3 cellular contexts compared by ENCODE assay signal in the genomic region with DNA sequence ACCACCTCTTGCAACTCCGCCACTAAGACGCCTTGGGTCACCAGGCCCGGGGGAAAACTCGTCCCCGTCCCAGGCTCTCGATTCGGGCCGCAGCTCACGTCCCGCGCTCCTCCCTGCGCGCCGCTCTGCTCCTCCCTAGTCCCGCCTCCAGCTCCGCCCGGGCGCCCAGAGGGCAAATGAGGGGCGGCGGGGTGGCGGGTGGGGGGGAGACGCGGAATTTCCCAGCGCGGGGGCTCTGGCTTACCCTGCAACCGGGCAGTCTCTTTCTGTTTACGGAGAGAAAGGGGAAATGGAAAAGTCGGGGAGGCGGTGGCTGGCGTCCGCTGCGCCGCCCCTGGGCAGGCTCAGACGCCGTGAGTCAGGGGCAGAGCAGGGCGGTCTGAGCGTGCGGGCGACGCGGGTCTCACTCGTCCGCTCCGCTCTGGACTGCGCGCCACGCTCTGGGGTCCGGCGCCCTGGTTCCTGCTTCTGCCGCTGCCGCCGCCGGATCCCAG.
A peak's percentile ranks its signal among the peaks of the same experiment; 100 is the strongest.
TF ChIP-seq lines count a peak whose summit lies in the region.

A gene (plus strand): TSS at position 406 of the 494 bp plus-strand sequence. CDS start 4,755 bp downstream, outside the sequence.

TF ChIP-seq in GM12891, 5 proteins besides CTCF, POLR2A, EP300 and RAD21 (continued from another document):
- TF ChIP-seq TAF1 (IDR thresholded peaks at IDR 0.05; ENCODE audit: low read depth, low read length) (peak; percentile 75), POLR2AphosphoS5 (IDR thresholded peaks at IDR 0.05; ENCODE audit: low read depth, low read length) (peak; percentile 91), SPI1 (IDR thresholded peaks at IDR 0.05; ENCODE audit: low read depth, low read length) (peak; percentile 90), POU2F2 (IDR thresholded peaks at IDR 0.05; ENCODE audit: low read depth, low read length) (no peak; the same call in 1 of the 2 replicates)

TF ChIP-seq in HEK293, 187 proteins besides CTCF, POLR2A, EP300 and RAD21 (continued from another document and continues in another):
- TF ChIP-seq ZNF76 (tag by site-specific recombination; IDR thresholded peaks at IDR 0.05; ENCODE audit: borderline replicate concordance, low read depth) (no peak), GLIS2 (tag by site-specific recombination; IDR thresholded peaks at IDR 0.05) (no peak), ZNF239 (tag by site-specific recombination; IDR thresholded peaks at IDR 0.05) (no peak), ZNF555 (tag by site-specific recombination; conservative IDR thresholded peaks at IDR 0.05) (no peak), ZNF785 (tag by site-specific recombination; IDR thresholded peaks at IDR 0.05) (no peak), ZFP69B (tag by site-specific recombination; IDR thresholded peaks at IDR 0.05) (no peak)
- TF ChIP-seq, protein P1, sequence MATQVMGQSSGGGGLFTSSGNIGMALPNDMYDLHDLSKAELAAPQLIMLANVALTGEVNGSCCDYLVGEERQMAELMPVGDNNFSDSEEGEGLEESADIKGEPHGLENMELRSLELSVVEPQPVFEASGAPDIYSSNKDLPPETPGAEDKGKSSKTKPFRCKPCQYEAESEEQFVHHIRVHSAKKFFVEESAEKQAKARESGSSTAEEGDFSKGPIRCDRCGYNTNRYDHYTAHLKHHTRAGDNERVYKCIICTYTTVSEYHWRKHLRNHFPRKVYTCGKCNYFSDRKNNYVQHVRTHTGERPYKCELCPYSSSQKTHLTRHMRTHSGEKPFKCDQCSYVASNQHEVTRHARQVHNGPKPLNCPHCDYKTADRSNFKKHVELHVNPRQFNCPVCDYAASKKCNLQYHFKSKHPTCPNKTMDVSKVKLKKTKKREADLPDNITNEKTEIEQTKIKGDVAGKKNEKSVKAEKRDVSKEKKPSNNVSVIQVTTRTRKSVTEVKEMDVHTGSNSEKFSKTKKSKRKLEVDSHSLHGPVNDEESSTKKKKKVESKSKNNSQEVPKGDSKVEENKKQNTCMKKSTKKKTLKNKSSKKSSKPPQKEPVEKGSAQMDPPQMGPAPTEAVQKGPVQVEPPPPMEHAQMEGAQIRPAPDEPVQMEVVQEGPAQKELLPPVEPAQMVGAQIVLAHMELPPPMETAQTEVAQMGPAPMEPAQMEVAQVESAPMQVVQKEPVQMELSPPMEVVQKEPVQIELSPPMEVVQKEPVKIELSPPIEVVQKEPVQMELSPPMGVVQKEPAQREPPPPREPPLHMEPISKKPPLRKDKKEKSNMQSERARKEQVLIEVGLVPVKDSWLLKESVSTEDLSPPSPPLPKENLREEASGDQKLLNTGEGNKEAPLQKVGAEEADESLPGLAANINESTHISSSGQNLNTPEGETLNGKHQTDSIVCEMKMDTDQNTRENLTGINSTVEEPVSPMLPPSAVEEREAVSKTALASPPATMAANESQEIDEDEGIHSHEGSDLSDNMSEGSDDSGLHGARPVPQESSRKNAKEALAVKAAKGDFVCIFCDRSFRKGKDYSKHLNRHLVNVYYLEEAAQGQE (tag by site-specific recombination; IDR thresholded peaks at IDR 0.05): no peak
- TF ChIP-seq, protein P2, sequence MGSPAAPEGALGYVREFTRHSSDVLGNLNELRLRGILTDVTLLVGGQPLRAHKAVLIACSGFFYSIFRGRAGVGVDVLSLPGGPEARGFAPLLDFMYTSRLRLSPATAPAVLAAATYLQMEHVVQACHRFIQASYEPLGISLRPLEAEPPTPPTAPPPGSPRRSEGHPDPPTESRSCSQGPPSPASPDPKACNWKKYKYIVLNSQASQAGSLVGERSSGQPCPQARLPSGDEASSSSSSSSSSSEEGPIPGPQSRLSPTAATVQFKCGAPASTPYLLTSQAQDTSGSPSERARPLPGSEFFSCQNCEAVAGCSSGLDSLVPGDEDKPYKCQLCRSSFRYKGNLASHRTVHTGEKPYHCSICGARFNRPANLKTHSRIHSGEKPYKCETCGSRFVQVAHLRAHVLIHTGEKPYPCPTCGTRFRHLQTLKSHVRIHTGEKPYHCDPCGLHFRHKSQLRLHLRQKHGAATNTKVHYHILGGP (tag by site-specific recombination; IDR thresholded peaks at IDR 0.05): no peak
- TF ChIP-seq, protein P3, sequence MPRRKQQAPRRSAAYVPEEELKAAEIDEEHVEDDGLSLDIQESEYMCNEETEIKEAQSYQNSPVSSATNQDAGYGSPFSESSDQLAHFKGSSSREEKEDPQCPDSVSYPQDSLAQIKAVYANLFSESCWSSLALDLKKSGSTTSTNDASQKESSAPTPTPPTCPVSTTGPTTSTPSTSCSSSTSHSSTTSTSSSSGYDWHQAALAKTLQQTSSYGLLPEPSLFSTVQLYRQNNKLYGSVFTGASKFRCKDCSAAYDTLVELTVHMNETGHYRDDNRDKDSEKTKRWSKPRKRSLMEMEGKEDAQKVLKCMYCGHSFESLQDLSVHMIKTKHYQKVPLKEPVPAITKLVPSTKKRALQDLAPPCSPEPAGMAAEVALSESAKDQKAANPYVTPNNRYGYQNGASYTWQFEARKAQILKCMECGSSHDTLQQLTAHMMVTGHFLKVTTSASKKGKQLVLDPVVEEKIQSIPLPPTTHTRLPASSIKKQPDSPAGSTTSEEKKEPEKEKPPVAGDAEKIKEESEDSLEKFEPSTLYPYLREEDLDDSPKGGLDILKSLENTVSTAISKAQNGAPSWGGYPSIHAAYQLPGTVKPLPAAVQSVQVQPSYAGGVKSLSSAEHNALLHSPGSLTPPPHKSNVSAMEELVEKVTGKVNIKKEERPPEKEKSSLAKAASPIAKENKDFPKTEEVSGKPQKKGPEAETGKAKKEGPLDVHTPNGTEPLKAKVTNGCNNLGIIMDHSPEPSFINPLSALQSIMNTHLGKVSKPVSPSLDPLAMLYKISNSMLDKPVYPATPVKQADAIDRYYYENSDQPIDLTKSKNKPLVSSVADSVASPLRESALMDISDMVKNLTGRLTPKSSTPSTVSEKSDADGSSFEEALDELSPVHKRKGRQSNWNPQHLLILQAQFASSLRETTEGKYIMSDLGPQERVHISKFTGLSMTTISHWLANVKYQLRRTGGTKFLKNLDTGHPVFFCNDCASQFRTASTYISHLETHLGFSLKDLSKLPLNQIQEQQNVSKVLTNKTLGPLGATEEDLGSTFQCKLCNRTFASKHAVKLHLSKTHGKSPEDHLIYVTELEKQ (tag by site-specific recombination; IDR thresholded peaks at IDR 0.05; ENCODE audit: borderline replicate concordance): no peak

TF ChIP-seq in GM12878, 131 proteins besides CTCF, POLR2A, EP300 and RAD21 (continued from another document and continues in another):
- TF ChIP-seq RELA (IDR thresholded peaks at IDR 0.05; ENCODE audit: borderline replicate concordance, partially characterized antibody) (no peak), YY1 (IDR thresholded peaks at IDR 0.05; ENCODE audit: low read depth, low read length) (peak; percentile 16), POU2F2 (IDR thresholded peaks at IDR 0.05; ENCODE audit: borderline replicate concordance, low read depth, low read length) (peak; percentile 46; the same call in 1 of the 3 replicates), SUZ12 (IDR thresholded peaks at IDR 0.05; ENCODE audit: unreplicated experiment) (no peak), CHD4 (IDR thresholded peaks at IDR 0.05) (no peak), RAD51 (IDR thresholded peaks at IDR 0.05) (no peak), LARP7 (IDR thresholded peaks at IDR 0.05) (no peak; the same call in 1 of the 2 replicates), TAF1 (IDR thresholded peaks at IDR 0.05; ENCODE audit: borderline replicate concordance, low read depth, low read length) (peak; percentile 86), NBN (IDR thresholded peaks at IDR 0.05) (no peak), EGR1 (IDR thresholded peaks at IDR 0.05; ENCODE audit: borderline replicate concordance in 1 of 2, low read depth in 2 of 2, low read length in 2 of 2) (peak in 1 of 2 experiments; percentile 40; a peak in 1 of 3 replicates), EZH2 (IDR thresholded peaks at IDR 0.05; ENCODE audit: borderline replicate concordance, control insufficient read depth, low read depth, low read length) (no peak), TCF3 (IDR thresholded peaks at IDR 0.05; ENCODE audit: borderline replicate concordance, insufficient read depth, low read depth, low read length) (no peak), MTA2 (IDR thresholded peaks at IDR 0.05; ENCODE audit: low read depth) (no peak), ZBED1 (IDR thresholded peaks at IDR 0.05; ENCODE audit: borderline replicate concordance) (no peak), SIN3A (IDR thresholded peaks at IDR 0.05; ENCODE audit: low read depth, low read length) (no peak), PAX5 (IDR thresholded peaks at IDR 0.05; ENCODE audit: borderline replicate concordance, low read depth, low read length) (0 out of 2 replicates have a peak, but pooled peaks have one; percentile 45), MXI1 (IDR thresholded peaks at IDR 0.05; ENCODE audit: low read depth, low read length) (peak; percentile 41; the same call in 1 of the 2 replicates), SMARCA5 (IDR thresholded peaks at IDR 0.05) (peak; percentile 76), POLR2AphosphoS5 (IDR thresholded peaks at IDR 0.05; ENCODE audit: low read length) (peak; percentile 90), SMAD1 (IDR thresholded peaks at IDR 0.05; ENCODE audit: low read depth, partially characterized antibody) (peak; percentile 18), POLR2AphosphoS2 (IDR thresholded peaks at IDR 0.05; ENCODE audit: low read depth, low read length) (peak; percentile 91), EED (IDR thresholded peaks at IDR 0.05; ENCODE audit: low read depth) (no peak; the same call in 1 of the 2 replicates), MEF2B (IDR thresholded peaks at IDR 0.05; ENCODE audit: partially characterized antibody, poor library complexity, severe bottlenecking) (peak; percentile 93), MYC (IDR thresholded peaks at IDR 0.05; ENCODE audit: insufficient read depth, insufficient read length, insufficient replicate concordance, low read length, severe bottlenecking) (no peak), IRF4 (IDR thresholded peaks at IDR 0.05; ENCODE audit: low read depth, low read length) (no peak), ZNF384 (IDR thresholded peaks at IDR 0.05; ENCODE audit: borderline replicate concordance, low read depth, low read length) (no peak), CBFB (IDR thresholded peaks at IDR 0.05; ENCODE audit: low read depth) (no peak), NFXL1 (IDR thresholded peaks at IDR 0.05; ENCODE audit: borderline replicate concordance) (peak; percentile 99), YBX1 (IDR thresholded peaks at IDR 0.05) (no peak), WRNIP1 (IDR thresholded peaks at IDR 0.05; ENCODE audit: borderline replicate concordance, low read depth, low read length) (no peak), TARDBP (IDR thresholded peaks at IDR 0.05; ENCODE audit: borderline replicate concordance) (peak; percentile 50; the same call in 1 of the 2 replicates), RB1 (IDR thresholded peaks at IDR 0.05; ENCODE audit: borderline replicate concordance) (no peak), SMAD5 (IDR thresholded peaks at IDR 0.05; ENCODE audit: low read depth) (no peak; the same call in 1 of the 2 replicates), SMC3 (IDR thresholded peaks at IDR 0.05; ENCODE audit: borderline replicate concordance, low read length) (no peak; the same call in 1 of the 2 replicates), FOS (IDR thresholded peaks at IDR 0.05; ENCODE audit: borderline replicate concordance, extremely low read depth, insufficient read length) (no peak), TBL1XR1 (IDR thresholded peaks at IDR 0.05; ENCODE audit: low read depth, low read length) (peak; percentile 7; the same call in 1 of the 2 replicates)
- TF ChIP-seq, protein P4, sequence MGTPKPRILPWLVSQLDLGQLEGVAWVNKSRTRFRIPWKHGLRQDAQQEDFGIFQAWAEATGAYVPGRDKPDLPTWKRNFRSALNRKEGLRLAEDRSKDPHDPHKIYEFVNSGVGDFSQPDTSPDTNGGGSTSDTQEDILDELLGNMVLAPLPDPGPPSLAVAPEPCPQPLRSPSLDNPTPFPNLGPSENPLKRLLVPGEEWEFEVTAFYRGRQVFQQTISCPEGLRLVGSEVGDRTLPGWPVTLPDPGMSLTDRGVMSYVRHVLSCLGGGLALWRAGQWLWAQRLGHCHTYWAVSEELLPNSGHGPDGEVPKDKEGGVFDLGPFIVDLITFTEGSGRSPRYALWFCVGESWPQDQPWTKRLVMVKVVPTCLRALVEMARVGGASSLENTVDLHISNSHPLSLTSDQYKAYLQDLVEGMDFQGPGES (IDR thresholded peaks at IDR 0.05): no peak
- TF ChIP-seq, protein P5, sequence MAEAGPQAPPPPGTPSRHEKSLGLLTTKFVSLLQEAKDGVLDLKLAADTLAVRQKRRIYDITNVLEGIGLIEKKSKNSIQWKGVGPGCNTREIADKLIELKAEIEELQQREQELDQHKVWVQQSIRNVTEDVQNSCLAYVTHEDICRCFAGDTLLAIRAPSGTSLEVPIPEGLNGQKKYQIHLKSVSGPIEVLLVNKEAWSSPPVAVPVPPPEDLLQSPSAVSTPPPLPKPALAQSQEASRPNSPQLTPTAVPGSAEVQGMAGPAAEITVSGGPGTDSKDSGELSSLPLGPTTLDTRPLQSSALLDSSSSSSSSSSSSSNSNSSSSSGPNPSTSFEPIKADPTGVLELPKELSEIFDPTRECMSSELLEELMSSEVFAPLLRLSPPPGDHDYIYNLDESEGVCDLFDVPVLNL (IDR thresholded peaks at IDR 0.05; ENCODE audit: low read depth, low read length): no peak
- TF ChIP-seq, protein P6, sequence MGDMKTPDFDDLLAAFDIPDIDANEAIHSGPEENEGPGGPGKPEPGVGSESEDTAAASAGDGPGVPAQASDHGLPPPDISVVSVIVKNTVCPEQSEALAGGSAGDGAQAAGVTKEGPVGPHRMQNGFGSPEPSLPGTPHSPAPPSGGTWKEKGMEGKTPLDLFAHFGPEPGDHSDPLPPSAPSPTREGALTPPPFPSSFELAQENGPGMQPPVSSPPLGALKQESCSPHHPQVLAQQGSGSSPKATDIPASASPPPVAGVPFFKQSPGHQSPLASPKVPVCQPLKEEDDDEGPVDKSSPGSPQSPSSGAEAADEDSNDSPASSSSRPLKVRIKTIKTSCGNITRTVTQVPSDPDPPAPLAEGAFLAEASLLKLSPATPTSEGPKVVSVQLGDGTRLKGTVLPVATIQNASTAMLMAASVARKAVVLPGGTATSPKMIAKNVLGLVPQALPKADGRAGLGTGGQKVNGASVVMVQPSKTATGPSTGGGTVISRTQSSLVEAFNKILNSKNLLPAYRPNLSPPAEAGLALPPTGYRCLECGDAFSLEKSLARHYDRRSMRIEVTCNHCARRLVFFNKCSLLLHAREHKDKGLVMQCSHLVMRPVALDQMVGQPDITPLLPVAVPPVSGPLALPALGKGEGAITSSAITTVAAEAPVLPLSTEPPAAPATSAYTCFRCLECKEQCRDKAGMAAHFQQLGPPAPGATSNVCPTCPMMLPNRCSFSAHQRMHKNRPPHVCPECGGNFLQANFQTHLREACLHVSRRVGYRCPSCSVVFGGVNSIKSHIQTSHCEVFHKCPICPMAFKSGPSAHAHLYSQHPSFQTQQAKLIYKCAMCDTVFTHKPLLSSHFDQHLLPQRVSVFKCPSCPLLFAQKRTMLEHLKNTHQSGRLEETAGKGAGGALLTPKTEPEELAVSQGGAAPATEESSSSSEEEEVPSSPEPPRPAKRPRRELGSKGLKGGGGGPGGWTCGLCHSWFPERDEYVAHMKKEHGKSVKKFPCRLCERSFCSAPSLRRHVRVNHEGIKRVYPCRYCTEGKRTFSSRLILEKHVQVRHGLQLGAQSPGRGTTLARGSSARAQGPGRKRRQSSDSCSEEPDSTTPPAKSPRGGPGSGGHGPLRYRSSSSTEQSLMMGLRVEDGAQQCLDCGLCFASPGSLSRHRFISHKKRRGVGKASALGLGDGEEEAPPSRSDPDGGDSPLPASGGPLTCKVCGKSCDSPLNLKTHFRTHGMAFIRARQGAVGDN (IDR thresholded peaks at IDR 0.05): peak; percentile 31; the same call in 1 of the 2 replicates
- TF ChIP-seq, protein P7, sequence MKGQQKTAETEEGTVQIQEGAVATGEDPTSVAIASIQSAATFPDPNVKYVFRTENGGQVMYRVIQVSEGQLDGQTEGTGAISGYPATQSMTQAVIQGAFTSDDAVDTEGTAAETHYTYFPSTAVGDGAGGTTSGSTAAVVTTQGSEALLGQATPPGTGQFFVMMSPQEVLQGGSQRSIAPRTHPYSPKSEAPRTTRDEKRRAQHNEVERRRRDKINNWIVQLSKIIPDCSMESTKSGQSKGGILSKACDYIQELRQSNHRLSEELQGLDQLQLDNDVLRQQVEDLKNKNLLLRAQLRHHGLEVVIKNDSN (IDR thresholded peaks at IDR 0.05; ENCODE audit: borderline replicate concordance, extremely low read length, insufficient read depth, low read depth, low read length): no peak
